In genomic region chr5:139063664-139064054, GRCh38 we compare ENCODE assay signal across 18 cellular contexts.
DNase-seq lines count a peak whose midpoint lies in the region; ATAC-seq and TF ChIP-seq lines count a peak whose summit lies in the region.
"Had no signal": no experiment of that assay in that cellular context is flagged by ENCODE, and none has a peak within 500 bp of the region (broad histone marks: within the 10 kb centered on the region; RNA-seq: fewer than 3 reads in every experiment).

No MANE protein-coding gene starts in this region.

- DNase-seq in NCI-H1436 (lab: John Stamatoyannopoulos, UW) (peak; percentile 22), NCI-H1436 treated with DMSO at 0.1 percent for 48 hours (lab: John Stamatoyannopoulos, UW) (no peak), NCI-H1417 (lab: John Stamatoyannopoulos, UW) (peak in 2 of 3 experiments; percentile 12 to 74), NCI-H69 (lab: John Stamatoyannopoulos, UW) (peak; percentile 68), esophagus muscularis mucosa (ENCODE audit: extremely low spot score) (peak; percentile 31), A172 (ENCODE audit: low spot score) (no peak), CD1c-positive myeloid dendritic cell (ENCODE audit: extremely low spot score) (no peak)
- DNase-seq: 8988T, AML-193, GM23248, Kasumi-1, NCI-H2081, NCI-H526 treated with DMSO at 0.1 percent for 48 hours, Peyer's patch, T-cell had no signal

- no peaks in the 10 kb centered on the region for H3K36me3 ChIP-seq in esophagus muscularis mucosa
- H3K36me3 ChIP-seq: HAP-1, Peyer's patch had no signal

- no peak for TF ChIP-seq CTCF in esophagus muscularis mucosa (IDR thresholded peaks at IDR 0.05)

- no peak overlapping the region for H3K27ac ChIP-seq in esophagus muscularis mucosa (replicated peaks in 1 of 4)
- H3K27ac ChIP-seq: GM23248, Peyer's patch had no signal

- intact Hi-C loops in esophagus muscularis mucosa (cut with DNase I): no loop called here

- H3K4me3 ChIP-seq in esophagus muscularis mucosa: no peak overlapping the region
- H3K4me3 ChIP-seq: GM23248, HAP-1, Peyer's patch had no signal

- no peak for TF ChIP-seq POLR2A in esophagus muscularis mucosa (IDR thresholded peaks at IDR 0.05; ENCODE audit: low read depth)

- ATAC-seq in GM18520 (IDR thresholded peaks at IDR 0.05; ENCODE audit: unreplicated experiment): no peak
- ATAC-seq: SK-N-SH treated with all-trans-retinoic acid at 6 μM for 48 hours, T-cell had no signal

- WGBS in esophagus muscularis mucosa: 86% methylated on average over 1 of the region's 1 CpG

- no peak for TF ChIP-seq EP300 in esophagus muscularis mucosa (IDR thresholded peaks at IDR 0.05)

- H3K4me1 ChIP-seq in esophagus muscularis mucosa: peaks cover 13 to 35% (median 18%) of the 10 kb centered on the region in 4 donors
- H3K4me1 ChIP-seq: HAP-1 had no signal

- no peaks in the 10 kb centered on the region for H3K9me3 ChIP-seq in esophagus muscularis mucosa
- H3K9me3 ChIP-seq: HAP-1, Peyer's patch had no signal

- no peaks in the 10 kb centered on the region for H3K27me3 ChIP-seq in esophagus muscularis mucosa
- H3K27me3 ChIP-seq: Peyer's patch had no signal

Comparison
In these comparisons a context has a peak if more than half of its experiments do, and no peak if none do; other contexts are left out.
1. DNase-seq: peak in NCI-H1436 (single experiment), NCI-H1417 (2 of 3), NCI-H69 (single experiment) and esophagus muscularis mucosa (single experiment); none in NCI-H1436 treated with DMSO at 0.1 percent for 48 hours (single experiment), A172 (single experiment) and CD1c-positive myeloid dendritic cell (single experiment).